15 cellular contexts compared by ENCODE assay signal in the genomic region with DNA sequence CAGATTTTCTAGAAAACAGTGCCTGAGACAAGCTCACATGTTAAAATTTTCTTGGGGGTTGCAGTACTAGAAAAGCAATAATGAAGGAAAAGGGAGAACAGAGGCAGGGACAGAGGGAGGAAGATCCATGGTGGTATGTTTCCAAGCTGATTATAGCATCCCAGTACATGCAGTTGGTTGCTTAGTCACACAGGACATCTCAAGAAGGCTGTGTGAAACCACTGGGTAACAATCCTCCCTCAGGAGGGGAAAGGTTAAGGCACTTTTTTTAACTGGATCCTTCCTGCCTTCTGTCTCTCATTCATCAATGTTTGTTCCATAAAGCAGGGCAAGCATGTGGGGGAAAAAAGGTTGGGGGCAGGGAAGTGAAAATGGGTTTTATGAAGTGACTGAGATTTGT.
"Had no signal": no experiment of that assay in that cellular context is flagged by ENCODE, and none has a peak within 500 bp of the region (broad histone marks: within the 10 kb centered on the region; RNA-seq: fewer than 3 reads in every experiment).

No MANE protein-coding gene starts in this region.

- H3K4me3 ChIP-seq: esophagus squamous epithelium, left ventricle myocardium inferior, tibial artery, uterus had no signal

- ATAC-seq: naive thymus-derived CD8-positive, alpha-beta T cell; stimulated activated naive B cell treated with anti-CD40 and anti-IgM and Interleukin-4, amounts not matched to agents 10 μg/mL and 1 μg/mL and 100 μg/mL, for 72 hours had no signal

- DNase-seq: activated CD4-positive, alpha-beta T cell treated with anti-CD3 and anti-CD28 coated beads for 1 hour; activated CD4-positive, alpha-beta T cell treated with anti-CD3 and anti-CD28 coated beads, Interleukin-2, amount 50 U/mL, for 4 hours; activated naive CD4-positive, alpha-beta T cell treated with Interleukin-2 at 50 U/mL for 16 hours; activated T-cell treated with anti-CD3 and anti-CD28 coated beads for 4 hours; anterior cingulate cortex; brain microvascular endothelial cell; effector CD8-positive, alpha-beta T cell; esophagus squamous epithelium; hypothalamus; left ventricle myocardium inferior; naive thymus-derived CD8-positive, alpha-beta T cell; stimulated activated CD4-positive, alpha-beta T cell treated with anti-CD3 and anti-CD28 coated beads, Interleukin-2, amount 100 ng/mL, for 48 hours; stimulated activated naive B cell treated with anti-CD40 and anti-IgM and Interleukin-4, amounts not matched to agents 10 μg/mL and 1 μg/mL and 100 μg/mL, for 72 hours; tibial artery; uterus had no signal
